Comparison of ENCODE assay signal across 20 cellular contexts in the genomic region with DNA sequence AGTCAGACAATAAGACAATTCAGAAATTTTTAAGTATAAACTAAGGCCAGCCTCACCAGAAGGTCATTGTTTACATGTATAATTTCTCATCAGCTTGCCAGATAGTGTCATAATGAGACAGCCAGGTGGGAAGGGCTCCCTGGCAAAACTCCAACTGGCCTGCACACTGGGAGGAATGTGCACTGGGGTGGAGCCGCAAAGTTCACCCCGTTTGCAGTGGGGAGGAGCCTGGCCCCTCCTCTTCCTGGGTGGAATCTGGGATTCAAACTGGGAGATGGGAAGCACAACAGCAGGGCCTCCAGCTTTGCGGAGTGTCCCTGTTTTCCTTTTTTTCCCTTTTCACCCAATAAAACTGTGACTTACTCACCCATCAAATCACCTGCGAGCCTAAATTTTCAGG.
DNase-seq lines count a peak whose midpoint lies in the region; ATAC-seq and TF ChIP-seq lines count a peak whose summit lies in the region.
"Had no signal": no experiment of that assay in that cellular context is flagged by ENCODE, and none has a peak within 500 bp of the region (broad histone marks: within the 10 kb centered on the region; RNA-seq: fewer than 3 reads in every experiment).

No MANE protein-coding gene starts in this region.

- no peak for TF ChIP-seq POLR2A in gastroesophageal sphincter (IDR thresholded peaks at IDR 0.05)

- H3K4me3 ChIP-seq in SJCRH30 (no peak overlapping the region), gastroesophageal sphincter (no peak overlapping the region)
- H3K4me3 ChIP-seq: adrenal gland, lower lobe of right lung had no signal

- H3K27me3 ChIP-seq in SJCRH30 (no peaks in the 10 kb centered on the region), gastroesophageal sphincter (no peaks in the 10 kb centered on the region)
- H3K27me3 ChIP-seq: adrenal gland had no signal

- TF ChIP-seq CTCF in gastroesophageal sphincter (IDR thresholded peaks at IDR 0.05): no peak

- no peak for TF ChIP-seq EP300 in gastroesophageal sphincter (IDR thresholded peaks at IDR 0.05)

- no peak for ATAC-seq in gastroesophageal sphincter
- ATAC-seq: activated CD8-positive, alpha-beta memory T cell treated with anti-CD3 and anti-CD28 coated beads, Interleukin-2, amount 10 ng/mL, durations not matched to agents 7 days and 5 days; lower lobe of right lung; stimulated activated naive CD8-positive, alpha-beta T cell treated with anti-CD3 and anti-CD28 coated beads, Interleukin-15, Interleukin-2, amounts not matched to agents 100 U/mL and 50 U/mL, for 24 hours had no signal

- no peaks in the 10 kb centered on the region for H3K4me1 ChIP-seq in SJCRH30
- no peaks in the 10 kb centered on the region for H3K4me1 ChIP-seq in gastroesophageal sphincter
- H3K4me1 ChIP-seq: adrenal gland, lower lobe of right lung had no signal

- peak; percentile 17 to 65 for DNase-seq in NCI-H524 (lab: John Stamatoyannopoulos, UW)
- DNase-seq in NCI-H524 treated with DMSO at 0.1 percent for 48 hours (lab: John Stamatoyannopoulos, UW): no peak
- DNase-seq in NCI-H146 treated with DMSO at 0.1 percent for 48 hours (lab: John Stamatoyannopoulos, UW; ENCODE audit: unreplicated experiment): peak; percentile 17
- DNase-seq in SJCRH30: peak; percentile 1 to 2
- peak; percentile 9 for DNase-seq in renal cortical epithelial cell (ENCODE audit: low read depth)
- DNase-seq in stimulated activated CD4-positive, alpha-beta T cell treated with anti-CD3 and anti-CD28 coated beads, Interleukin-4, amount 100 ng/mL, for 4 hours: no peak
- DNase-seq in RPMI8226: no peak
- DNase-seq: activated CD8-positive, alpha-beta memory T cell treated with anti-CD3 and anti-CD28 coated beads, Interleukin-2, amount 10 ng/mL, durations not matched to agents 7 days and 5 days; activated effector memory CD4-positive, alpha-beta T cell treated with Interleukin-2 at 50 U/mL for 16 hours; C1 segment of cervical spinal cord; cerebellar nuclear complex; foreskin melanocyte; lower lobe of right lung; naive B cell; NCI-H1436 treated with DMSO at 0.1 percent for 48 hours; NCI-H526 treated with DMSO at 0.1 percent for 48 hours; stimulated activated naive CD8-positive, alpha-beta T cell treated with anti-CD3 and anti-CD28 coated beads, Interleukin-15, Interleukin-2, amounts not matched to agents 100 U/mL and 50 U/mL, for 24 hours; T-helper 2 cell had no signal

- no peaks in the 10 kb centered on the region for H3K36me3 ChIP-seq in SJCRH30
- no peaks in the 10 kb centered on the region for H3K36me3 ChIP-seq in gastroesophageal sphincter
- H3K36me3 ChIP-seq: adrenal gland, lower lobe of right lung had no signal

- no peak overlapping the region for H3K27ac ChIP-seq in SJCRH30
- H3K27ac ChIP-seq in gastroesophageal sphincter: no peak overlapping the region
- H3K27ac ChIP-seq: adrenal gland, lower lobe of right lung had no signal

- H3K9me3 ChIP-seq in SJCRH30 (replicated peaks) (no peaks in the 10 kb centered on the region), gastroesophageal sphincter (no peaks in the 10 kb centered on the region)
- H3K9me3 ChIP-seq: adrenal gland, lower lobe of right lung had no signal

- WGBS in gastroesophageal sphincter (ENCODE audit: low coverage in 1 of 2), 2 donors: 43 to 60% methylated on average over 3 of the region's 4 CpGs

Comparison
In these comparisons a context has a peak if more than half of its experiments do, and no peak if none do; other contexts are left out.
1. DNase-seq: peak in NCI-H524 (2 of 2), NCI-H146 treated with DMSO at 0.1 percent for 48 hours (single experiment), SJCRH30 (2 of 2) and renal cortical epithelial cell (single experiment); none in NCI-H524 treated with DMSO at 0.1 percent for 48 hours (single experiment), stimulated activated CD4-positive, alpha-beta T cell treated with anti-CD3 and anti-CD28 coated beads, Interleukin-4, amount 100 ng/mL, for 4 hours (0 of 2) and RPMI8226 (single experiment).